ENCODE assay signal across 16 cellular contexts in genomic region chr11:47869548-47870393, GRCh38. TPM values are rescaled to one million over a fixed set of nuclear protein-coding genes. Genes with fewer than 3 reads are reported as not detected.
DNase-seq lines count a peak whose midpoint lies in the region; ATAC-seq and TF ChIP-seq lines count a peak whose summit lies in the region.
"Had no signal": no experiment of that assay in that cellular context is flagged by ENCODE, and none has a peak within 500 bp of the region (broad histone marks: within the 10 kb centered on the region; RNA-seq: fewer than 3 reads in every experiment).

No MANE protein-coding gene starts in this region.

- no peak for TF ChIP-seq POLR2A in spleen (IDR thresholded peaks at IDR 0.05)

- ATAC-seq in SK-N-SH treated with all-trans-retinoic acid at 6 μM for 48 hours (no peak), Panc1 (peak; percentile 49), GM18517 (IDR thresholded peaks at IDR 0.05; ENCODE audit: unreplicated experiment) (no peak)
- ATAC-seq: effector memory CD8-positive, alpha-beta T cell; GM23338 had no signal

- no peak for TF ChIP-seq RAD21 in SK-N-SH (IDR thresholded peaks at IDR 0.05; ENCODE audit: low read length)

- in situ Hi-C loops in Panc1 (cut with HindIII; ENCODE audit: low pct_unique_long_range_greater_than_20kb, low sequenced_read_pairs), result no loop called here

- no peaks in the 10 kb centered on the region for H4K20me1 ChIP-seq in SK-N-SH (ENCODE audit: insufficient read depth)

- 97% methylated on average over 2 of the region's 2 CpGs for WGBS in SK-N-SH (ENCODE audit: low lambda C conversion rate)
- 62 to 80% (median 72%) methylated on average over 2 of the region's 2 CpGs for WGBS in spleen, 5 donors

- CTCF ChIA-PET in SK-N-SH (lab: Yijun Ruan, JAX) (interaction anchor here (1.8 kb wide), 1 partner anchor 17 kb away, joined by 10 read pairs; no protein-coding TSS in a partner anchor), Panc1 (lab: Charles Lee) (no interaction called here)

- H3K9me2 ChIP-seq in SK-N-SH, result no peaks in the 10 kb centered on the region

- no TSS peak for BruUV-seq in Panc1 (replicated peaks; lab: Mats Ljungman, UMichigan)

- H3K36me3 ChIP-seq in SK-N-SH (replicated peaks in 1 of 2; ENCODE audit: control insufficient read depth in 1 of 2, insufficient read depth in 2 of 2, low read length in 1 of 2) (no peaks in the 10 kb centered on the region), Panc1 (ENCODE audit: control insufficient read depth, insufficient read depth, low read length) (no peaks in the 10 kb centered on the region), spleen (no peaks in the 10 kb centered on the region)
- H3K36me3 ChIP-seq: brain microvascular endothelial cell had no signal

- TF ChIP-seq EP300 in SK-N-SH (IDR thresholded peaks at IDR 0.05; ENCODE audit: borderline replicate concordance in 1 of 2, low read depth in 1 of 2, low read length in 1 of 2), result no peak

- DNase-seq in SK-N-SH (no peak), Panc1 (ENCODE audit: low read depth, low spot score) (no peak), fibroblast of peridontal ligament (ENCODE audit: extremely low read depth) (peak; percentile 25), spleen (no peak), ecto neural progenitor cell (ENCODE audit: low spot score) (no peak), NCI-H226 (no peak)
- DNase-seq: activated CD4-positive, CD25-positive, alpha-beta regulatory T cell; activated CD8-positive, alpha-beta memory T cell treated with anti-CD3 and anti-CD28 coated beads, Interleukin-2, amount 50 U/mL, for 4 hours; brain microvascular endothelial cell; effector memory CD8-positive, alpha-beta T cell; NCI-H345; stimulated activated CD4-positive, alpha-beta T cell treated with anti-CD3 and anti-CD28 coated beads, Interleukin-2, amount 100 ng/mL, for 48 hours had no signal

- H3F3A ChIP-seq in SK-N-SH (replicated peaks; ENCODE audit: insufficient read depth), result peaks cover 15% of the 10 kb centered on the region

- H3K4me2 ChIP-seq in SK-N-SH, result no peak overlapping the region
- H3K4me2 ChIP-seq: GM23338 had no signal

- H3K4me3 ChIP-seq in SK-N-SH (ENCODE audit: low read depth in 2 of 2, low read length in 1 of 2) (no peak overlapping the region), Panc1 (ENCODE audit: low read depth in 2 of 2, low read length in 2 of 2) (no peak overlapping the region), spleen (no peak overlapping the region)
- H3K4me3 ChIP-seq: GM23338 had no signal

- no peaks in the 10 kb centered on the region for H3K79me2 ChIP-seq in SK-N-SH (ENCODE audit: insufficient read depth)

- H3K27me3 ChIP-seq in SK-N-SH (ENCODE audit: insufficient read depth) (no peaks in the 10 kb centered on the region), Panc1 (ENCODE audit: control insufficient read depth, insufficient read depth, low read length) (no peaks in the 10 kb centered on the region), spleen (replicated peaks in 1 of 7) (no peaks in the 10 kb centered on the region)
- H3K27me3 ChIP-seq: brain microvascular endothelial cell had no signal

- H3K4me1 ChIP-seq in SK-N-SH (ENCODE audit: control insufficient read depth in 1 of 2, insufficient read depth in 2 of 2, low read depth in 1 of 2, low read length in 1 of 2) (peaks cover 0 to 12% of the 10 kb centered on the region in 2 experiments; a peak in 2 of 4 replicates), Panc1 (ENCODE audit: control insufficient read depth, insufficient read depth, low read length) (peaks cover 14% of the 10 kb centered on the region), spleen (peaks cover 6 to 40% (median 18%) of the 10 kb centered on the region in 6 donors)

- H3K9ac ChIP-seq in SK-N-SH, result no peak overlapping the region

- H3K9me3 ChIP-seq in SK-N-SH (peaks cover 1% of the 10 kb centered on the region; the same call in 1 of the 2 replicates), Panc1 (ENCODE audit: control insufficient read depth, insufficient read depth, low read depth, low read length) (peaks cover 1% of the 10 kb centered on the region; the same call in 1 of the 2 replicates), spleen (peaks cover 0 to 9% (median 1%) of the 10 kb centered on the region in 8 donors)

- POLR2A ChIA-PET in SK-N-SH (lab: Yijun Ruan, JAX), result no interaction called here
- POLR2A ChIA-PET in Panc1 (lab: Charles Lee), result interaction anchor here (0.7 kb wide), 1 partner anchor 456 kb away, joined by 8 read pairs; no protein-coding TSS in a partner anchor

- no peak for TF ChIP-seq CTCF in SK-N-SH (IDR thresholded peaks at IDR 0.05)
- no peak for TF ChIP-seq CTCF in Panc1 (IDR thresholded peaks at IDR 0.05)
- TF ChIP-seq CTCF in spleen (IDR thresholded peaks at IDR 0.05 in 8 of 11, conservative IDR thresholded peaks at IDR 0.05 in 3 of 11), result no peak

- H3K27ac ChIP-seq in SK-N-SH (ENCODE audit: low read depth in 2 of 2, low read length in 1 of 2), result no peak overlapping the region; a peak in 1 of 4 replicates
- peak overlapping the region; percentile 66 for H3K27ac ChIP-seq in Panc1 (ENCODE audit: low read length)
- peak overlapping the region in 6 of 8 donors; percentile 14 to 57 (median 43) for H3K27ac ChIP-seq in spleen
- H3K27ac ChIP-seq: 22Rv1, brain microvascular endothelial cell had no signal

- 0 out of 2 replicates have a peak overlapping the region, but pooled peaks have one; percentile 7 for H2AFZ ChIP-seq in SK-N-SH (ENCODE audit: low read depth)
- H2AFZ ChIP-seq: GM23338 had no signal

- intact Hi-C loops in Panc1 (cut with micrococcal nuclease; ENCODE audit: unreplicated experiment), result no loop called here
- intact Hi-C loops in spleen (cut with DNase I; ENCODE audit: low total_unique reads), result no loop called here

TF ChIP-seq in SK-N-SH, 30 proteins besides CTCF, POLR2A, EP300 and RAD21 (continues in another document):
- TF ChIP-seq GATA2 (CRISPR knock-in tag; IDR thresholded peaks at IDR 0.05), result no peak
- no peak for TF ChIP-seq JUND (IDR thresholded peaks at IDR 0.05)
- TF ChIP-seq CHD2 (IDR thresholded peaks at IDR 0.05; ENCODE audit: low read length, partially characterized antibody), result no peak
- no peak for TF ChIP-seq ELF1 (IDR thresholded peaks at IDR 0.05)
- TF ChIP-seq YY1 (IDR thresholded peaks at IDR 0.05; ENCODE audit: low read depth), result no peak
- no peak for TF ChIP-seq POLR2AphosphoS5 (IDR thresholded peaks at IDR 0.05; ENCODE audit: low read depth, low read length)
- no peak for TF ChIP-seq FOXM1 (IDR thresholded peaks at IDR 0.05; ENCODE audit: low read depth)
- no peak for TF ChIP-seq EZH2phosphoT487 (IDR thresholded peaks at IDR 0.05; ENCODE audit: borderline replicate concordance, low read depth)
- TF ChIP-seq USF2 (IDR thresholded peaks at IDR 0.05; ENCODE audit: borderline replicate concordance, low read depth, low read length), result no peak
- no peak for TF ChIP-seq RFX5 (IDR thresholded peaks at IDR 0.05; ENCODE audit: low read length)

TF ChIP-seq in SK-N-SH treated with all-trans-retinoic acid at 6 μM for 48 hours, 23 proteins besides CTCF, POLR2A, EP300 and RAD21 (continues in another document):
- TF ChIP-seq BACH2 (CRISPR knock-in tag; IDR thresholded peaks at IDR 0.05; ENCODE audit: borderline replicate concordance), result no peak
- no peak for TF ChIP-seq ZNF565 (CRISPR knock-in tag; conservative IDR thresholded peaks at IDR 0.05; ENCODE audit: low read depth)
- no peak for TF ChIP-seq TSHZ2 (CRISPR knock-in tag; IDR thresholded peaks at IDR 0.05)
- no peak for TF ChIP-seq ZNF70 (CRISPR knock-in tag; IDR thresholded peaks at IDR 0.05)
- no peak for TF ChIP-seq ISL1 (CRISPR knock-in tag; IDR thresholded peaks at IDR 0.05)
- TF ChIP-seq ZNF8 (CRISPR knock-in tag; IDR thresholded peaks at IDR 0.05), result no peak
- TF ChIP-seq ZFP3 (CRISPR knock-in tag; IDR thresholded peaks at IDR 0.05), result no peak
- no peak for TF ChIP-seq PATZ1 (CRISPR knock-in tag; IDR thresholded peaks at IDR 0.05; ENCODE audit: borderline replicate concordance)

RNA-seq across cellular contexts. Expression of gene NUP160, which starts 21.6 kb away (rescaled TPM):
- polyA plus RNA-seq in SK-N-SH (2012; rRNA removed) (19.3 and 27.1 TPM in 2 replicates), spleen (10 to 100 TPM; 16.0 to 20.3 (median 16.0) TPM)
- 20.6 and 22.0 TPM in 2 replicates for polyA plus RNA-seq in SK-N-SH (2012; cell fraction: cytosol; rRNA removed)
- polyA plus RNA-seq in SK-N-SH (2012; cell fraction: nucleus; rRNA removed), result 21.9 and 41.5 TPM in 2 replicates
- total RNA-seq in Panc1 (2021; ENCODE audit: unreplicated experiment) (46.3 TPM), spleen (10 to 100 TPM; 39.8 to 54.8 (median 46.9) TPM)
- polyA plus RNA-seq in Panc1 (2012; ENCODE audit: insufficient read length), result 30.6 TPM

Comparison
In these comparisons a context has a peak if more than half of its experiments do, and no peak if none do; other contexts are left out.
1. H3K27ac ChIP-seq: peak in Panc1 (single experiment) and spleen (6 of 8); none in SK-N-SH (0 of 2).